Comparison of ENCODE assay signal across 19 cellular contexts in the genomic region with DNA sequence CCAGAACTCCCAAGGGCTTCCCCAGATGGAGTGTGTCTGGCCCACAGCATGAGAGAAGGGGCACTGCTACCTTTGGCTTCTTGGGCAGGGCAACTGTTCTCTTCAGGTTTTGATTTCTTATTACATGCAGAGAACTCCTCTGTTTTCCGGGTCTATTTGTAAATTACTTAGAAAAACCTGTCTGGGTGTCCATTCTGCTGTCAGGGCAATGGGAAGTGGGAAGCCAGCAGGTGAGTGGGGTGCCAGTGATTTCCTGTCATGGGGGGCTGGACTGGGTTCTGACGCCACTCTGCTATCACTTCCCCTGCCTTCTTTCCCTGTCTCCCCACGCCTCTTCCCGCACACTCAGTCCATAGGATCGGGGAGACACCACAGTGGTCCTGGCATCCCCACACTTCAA.
"Had no signal": no experiment of that assay in that cellular context is flagged by ENCODE, and none has a peak within 500 bp of the region (broad histone marks: within the 10 kb centered on the region; RNA-seq: fewer than 3 reads in every experiment).

No MANE protein-coding gene starts in this region.

- H3K27ac Mint-ChIP-seq: effector memory CD8-positive, alpha-beta T cell; mesothelial cell of epicardium had no signal

- ATAC-seq: effector memory CD8-positive, alpha-beta T cell; gastrocnemius medialis; heart right ventricle; left cardiac atrium; left lung; left ventricle myocardium superior; lower lobe of right lung; mucosa of descending colon had no signal

- H3K27ac ChIP-seq: coronary artery, dorsolateral prefrontal cortex, esophagus squamous epithelium, gastrocnemius medialis, heart right ventricle, left lung, lower lobe of right lung had no signal

- DNase-seq: dermis blood vessel endothelial cell; dorsolateral prefrontal cortex; effector CD8-positive, alpha-beta T cell; effector memory CD8-positive, alpha-beta T cell; esophagus squamous epithelium; foreskin fibroblast; foreskin melanocyte; gastrocnemius medialis; glutamatergic neuron; heart right ventricle; hippocampal formation; left cardiac atrium; left lung; left ventricle myocardium superior; lower lobe of right lung; mesenchymal stem cell; mucosa of descending colon had no signal

- H3K36me3 ChIP-seq: esophagus squamous epithelium, gastrocnemius medialis, heart right ventricle, left lung, lower lobe of right lung had no signal

- H3K9me3 ChIP-seq: esophagus squamous epithelium, gastrocnemius medialis, mucosa of descending colon had no signal

- H3K4me3 ChIP-seq: coronary artery, dorsolateral prefrontal cortex, esophagus squamous epithelium, gastrocnemius medialis, heart right ventricle, left lung, lower lobe of right lung, mucosa of descending colon had no signal

- H3K4me3 Mint-ChIP-seq: effector memory CD8-positive, alpha-beta T cell; mesothelial cell of epicardium had no signal

- H3K27me3 ChIP-seq: dorsolateral prefrontal cortex, esophagus squamous epithelium, gastrocnemius medialis, heart right ventricle, left lung had no signal
